Comparison of ENCODE assay signal across 23 cellular contexts in the genomic region with DNA sequence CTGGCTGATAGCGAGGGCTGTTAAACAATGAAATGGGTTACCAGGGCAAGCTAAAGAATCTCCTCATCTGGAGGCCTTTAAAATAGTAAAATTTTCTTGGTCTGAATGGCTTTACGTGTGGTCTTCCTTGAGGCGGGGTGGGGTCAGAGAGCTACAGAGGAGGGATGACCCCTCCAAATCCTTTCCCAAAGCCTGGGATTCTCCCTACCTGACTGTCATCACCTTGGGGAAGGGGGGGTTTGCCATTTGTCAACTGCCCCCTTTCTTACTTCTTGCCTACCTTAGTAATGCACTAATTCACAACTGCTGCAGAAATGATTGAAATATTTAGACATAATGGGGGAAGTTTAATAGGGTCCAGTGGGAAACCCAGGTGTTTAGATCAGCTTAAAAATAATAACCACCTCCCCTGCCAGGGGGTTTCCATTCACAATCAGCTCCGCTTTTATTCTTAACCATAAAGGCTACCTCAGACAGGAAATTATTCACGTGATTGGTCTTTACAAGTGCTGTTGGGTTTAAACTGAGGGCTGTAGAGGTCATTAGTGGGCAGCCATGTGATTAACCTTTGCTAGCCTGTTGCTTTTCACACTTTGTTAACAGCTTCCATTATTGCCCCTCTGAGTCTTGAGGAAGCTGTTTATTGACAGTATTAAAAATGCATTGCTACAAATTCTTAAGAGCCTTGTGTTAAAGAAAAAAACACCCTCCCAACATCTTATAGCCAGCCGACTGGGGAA.
DNase-seq lines count a peak whose midpoint lies in the region; ATAC-seq and TF ChIP-seq lines count a peak whose summit lies in the region.
"Had no signal": no experiment of that assay in that cellular context is flagged by ENCODE, and none has a peak within 500 bp of the region (broad histone marks: within the 10 kb centered on the region; RNA-seq: fewer than 3 reads in every experiment).

No MANE protein-coding gene starts in this region.

- H3K27me3 Mint-ChIP-seq in activated CD8-positive, alpha-beta T cell treated with anti-CD3 and anti-CD28 coated beads for 36 hours, result no peaks in the 10 kb centered on the region
- H3K27me3 Mint-ChIP-seq: CD4-positive, alpha-beta T cell had no signal

- no peaks in the 10 kb centered on the region for H4K20me1 ChIP-seq in KMS-11 (ENCODE audit: insufficient read depth)
- H4K20me1 ChIP-seq: BLaER1 had no signal

- H3K27ac Mint-ChIP-seq in activated CD8-positive, alpha-beta T cell treated with anti-CD3 and anti-CD28 coated beads for 36 hours, result no peak overlapping the region
- H3K27ac Mint-ChIP-seq: CD4-positive, alpha-beta T cell had no signal

- no peaks in the 10 kb centered on the region for H3K9me3 Mint-ChIP-seq in activated CD8-positive, alpha-beta T cell treated with anti-CD3 and anti-CD28 coated beads for 36 hours
- H3K9me3 Mint-ChIP-seq: CD4-positive, alpha-beta T cell had no signal

- peaks cover 23% of the 10 kb centered on the region for H3K4me1 ChIP-seq in KMS-11 (ENCODE audit: low read depth, poor library complexity, severe bottlenecking)
- H3K4me1 ChIP-seq: BLaER1 had no signal

- CTCF ChIA-PET in activated CD8-positive, alpha-beta T cell treated with anti-CD3 and anti-CD28 coated beads for 36 hours (lab: Charles Lee), result interaction anchor here (0.7 kb wide), 1 partner anchor 9 kb away, joined by 3 read pairs; no protein-coding TSS in a partner anchor

- no peak overlapping the region for H3K27ac ChIP-seq in KMS-11
- H3K27ac ChIP-seq: 22Rv1, BLaER1, GM23248 had no signal

- no peaks in the 10 kb centered on the region for H3K4me1 Mint-ChIP-seq in activated CD8-positive, alpha-beta T cell treated with anti-CD3 and anti-CD28 coated beads for 36 hours (ENCODE audit: low read depth)

- H3K27me3 ChIP-seq in KMS-11 (ENCODE audit: insufficient read depth, low read depth), result no peaks in the 10 kb centered on the region
- H3K27me3 ChIP-seq: BLaER1 had no signal

- H3K36me3 Mint-ChIP-seq in activated CD8-positive, alpha-beta T cell treated with anti-CD3 and anti-CD28 coated beads for 36 hours (ENCODE audit: low read depth), result no peaks in the 10 kb centered on the region

- no peak overlapping the region for H2AFZ ChIP-seq in KMS-11 (ENCODE audit: low read depth)
- H2AFZ ChIP-seq: GM23248 had no signal

- H3K4me3 Mint-ChIP-seq in activated CD8-positive, alpha-beta T cell treated with anti-CD3 and anti-CD28 coated beads for 36 hours, result no peak overlapping the region
- H3K4me3 Mint-ChIP-seq: CD4-positive, alpha-beta T cell had no signal

- H3K9ac ChIP-seq in KMS-11, result no peak overlapping the region
- H3K9ac ChIP-seq: BLaER1, GM23248 had no signal

- POLR2A ChIA-PET in activated CD8-positive, alpha-beta T cell treated with anti-CD3 and anti-CD28 coated beads for 36 hours (lab: Charles Lee), result no interaction called here

- ATAC-seq in HG03045 (IDR thresholded peaks at IDR 0.05; ENCODE audit: unreplicated experiment) (no peak), Right ventricle myocardium inferior (no peak)
- ATAC-seq in activated CD8-positive, alpha-beta T cell treated with anti-CD3 and anti-CD28 coated beads for 36 hours, result no peak
- ATAC-seq: PC-3 had no signal

- no peaks in the 10 kb centered on the region for H3K79me2 ChIP-seq in KMS-11 (ENCODE audit: insufficient read depth, low read depth)

- intact Hi-C loops in Right ventricle myocardium inferior (cut with DNase I), result no loop called here
- intact Hi-C loops in activated CD8-positive, alpha-beta T cell treated with anti-CD3 and anti-CD28 coated beads for 36 hours (cut with micrococcal nuclease), result no loop called here

- no peaks in the 10 kb centered on the region for H3K36me3 ChIP-seq in KMS-11 (ENCODE audit: insufficient read depth)
- H3K36me3 ChIP-seq: BLaER1 had no signal

- no peak for TF ChIP-seq CTCF in KMS-11 (conservative IDR thresholded peaks at IDR 0.05; ENCODE audit: low read depth, low read length)
- no peak for TF ChIP-seq CTCF in activated CD8-positive, alpha-beta T cell treated with anti-CD3 and anti-CD28 coated beads for 36 hours (IDR thresholded peaks at IDR 0.05)

- no peak overlapping the region for H3K4me3 ChIP-seq in KMS-11 (IDR thresholded peaks at IDR 0.05; ENCODE audit: insufficient read depth, low read depth, low read length)
- H3K4me3 ChIP-seq: BLaER1, GM23248 had no signal

- DNase-seq in NCI-H146 (lab: John Stamatoyannopoulos, UW) (peak; percentile 23), NCI-H146 treated with DMSO at 0.1 percent for 48 hours (lab: John Stamatoyannopoulos, UW; ENCODE audit: unreplicated experiment) (no peak), ecto neural progenitor cell (ENCODE audit: low spot score) (peak; percentile 59), Right ventricle myocardium inferior (ENCODE audit: missing footprints) (no peak), SKM-1 (lab: John Stamatoyannopoulos, UW; ENCODE audit: unreplicated experiment) (no peak)
- DNase-seq in activated CD8-positive, alpha-beta T cell treated with anti-CD3 and anti-CD28 coated beads for 36 hours, result no peak
- DNase-seq: ACHN; CD4-positive, alpha-beta T cell; COR-L47; DMS79 treated with DMSO at 0.1 percent for 48 hours; GM23248; HCEC 1CT; NCI-H1092 treated with DMSO at 0.1 percent for 48 hours; NCI-H1436 treated with DMSO at 0.1 percent for 48 hours; NCI-H2081; NCI-H2171; NCI-H524 treated with DMSO at 0.1 percent for 48 hours; PC-3; SHP77 had no signal

- H3K4me2 ChIP-seq in KMS-11, result peak overlapping the region; percentile 50
- H3K4me2 ChIP-seq: BLaER1 had no signal

Comparison
In these comparisons a context has a peak if more than half of its experiments do, and no peak if none do; other contexts are left out.
1. DNase-seq: peak in NCI-H146 (single experiment) and ecto neural progenitor cell (single experiment); none in NCI-H146 treated with DMSO at 0.1 percent for 48 hours (single experiment), Right ventricle myocardium inferior (single experiment), activated CD8-positive, alpha-beta T cell treated with anti-CD3 and anti-CD28 coated beads for 36 hours (single experiment) and SKM-1 (single experiment).